In the genomic region with DNA sequence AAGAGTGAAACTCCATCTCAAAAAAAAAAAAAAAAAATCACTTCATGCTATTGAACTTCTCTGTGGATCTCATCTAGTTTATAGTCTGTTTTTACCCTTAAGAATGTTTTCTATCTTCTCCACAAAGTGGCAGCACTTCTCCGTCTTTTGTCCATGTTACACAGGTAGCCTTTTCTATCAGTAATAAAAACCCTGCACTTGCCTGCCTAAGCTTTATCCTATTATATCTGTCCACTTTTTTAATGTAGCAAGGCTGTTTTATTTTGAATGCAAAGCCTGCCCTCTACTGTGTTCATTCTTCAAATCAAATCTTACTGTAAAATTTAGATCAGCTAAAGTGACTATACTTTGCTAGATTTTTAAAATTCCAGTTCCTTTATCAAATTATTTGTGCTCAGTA, we compare ENCODE assay signal across 15 cellular contexts.
DNase-seq lines count a peak whose midpoint lies in the region; ATAC-seq, FAIRE-seq and TF ChIP-seq lines count a peak whose summit lies in the region.
"Had no signal": no experiment of that assay in that cellular context is flagged by ENCODE, and none has a peak within 500 bp of the region (broad histone marks: within the 10 kb centered on the region; RNA-seq: fewer than 3 reads in every experiment).

No MANE protein-coding gene starts in this region.

- TF ChIP-seq CTCF in D721Med (IDR thresholded peaks at IDR 0.05; ENCODE audit: insufficient read depth, missing control alignments) (peak; percentile 29), NB4 (IDR thresholded peaks at IDR 0.05; ENCODE audit: low read depth, low read length) (no peak), right lobe of liver (IDR thresholded peaks at IDR 0.05) (peak in 3 of 4 donors; percentile 10 to 37 (median 22))

- peak; percentile 51 to 80 (median 66) for ATAC-seq in right lobe of liver
- no peak for ATAC-seq in HG03025 (IDR thresholded peaks at IDR 0.05; ENCODE audit: low FRiP score, unreplicated experiment)
- ATAC-seq: left cardiac atrium had no signal

- TF ChIP-seq POLR2A in NB4 (IDR thresholded peaks at IDR 0.05; ENCODE audit: extremely low read depth, insufficient read length) (no peak), right lobe of liver (IDR thresholded peaks at IDR 0.05) (no peak)

- in situ Hi-C loops in T47D (cut with HindIII; ENCODE audit: low pct_unique_long_range_greater_than_20kb, low sequenced_read_pairs) (no loop called here), HAP-1 (cut with MboI; ENCODE audit: low sequenced_read_pairs) (no loop called here)

- H3K4me3 ChIP-seq in NB4 (ENCODE audit: low read depth, low read length) (no peak overlapping the region), right lobe of liver (no peak overlapping the region), HAP-1 (no peak overlapping the region)

- no peaks in the 10 kb centered on the region for H3K36me3 ChIP-seq in right lobe of liver
- H3K36me3 ChIP-seq in HAP-1 (replicated peaks), result no peaks in the 10 kb centered on the region

- H3K9me3 ChIP-seq in right lobe of liver, result no peaks in the 10 kb centered on the region
- no peaks in the 10 kb centered on the region for H3K9me3 ChIP-seq in HAP-1

- WGBS in right lobe of liver (ENCODE audit: insufficient coverage, low coverage, low lambda C conversion rate, missing lambda C conversion rate), result 5% methylated on average over 1 of the region's 1 CpG

- intact Hi-C loops in right lobe of liver (cut with DNase I), result no loop called here

- no peak for FAIRE-seq in D721Med (lab: Jason Lieb, UNC)

- H3K27me3 ChIP-seq in right lobe of liver, result no peaks in the 10 kb centered on the region
- H3K27me3 ChIP-seq in HAP-1 (ENCODE audit: low read depth), result no peaks in the 10 kb centered on the region

- DNase-seq in D721Med (ENCODE audit: insufficient read length, low spot score), result no peak
- DNase-seq in NB4 (ENCODE audit: low read depth), result peak; percentile 11
- DNase-seq in T47D (ENCODE audit: low read depth in 1 of 2, low spot score in 1 of 2), result peak; percentile 5 to 70
- DNase-seq in right lobe of liver, result no peak
- no peak for DNase-seq in GM19240 (ENCODE audit: insufficient read length, low spot score)
- no peak for DNase-seq in HAP-1 (ENCODE audit: low spot score in 2 of 2)
- no peak for DNase-seq in HCEC 1CT
- DNase-seq: activated B cell treated with CpG ODN at 0.5 μM for 24 hours; CD4-positive, alpha-beta memory T cell; effector CD8-positive, alpha-beta T cell; Karpas-422; left cardiac atrium; SHP77 treated with DMSO at 0.1 percent for 48 hours; stimulated activated CD4-positive, alpha-beta T cell treated with anti-CD3 and anti-CD28 coated beads, Interleukin-12 subunit alpha, Interleukin-12 subunit beta, amount 100 ng/mL, for 4 hours had no signal

- H3K4me1 ChIP-seq in right lobe of liver, result peaks cover 0 to 6% (median 0%) of the 10 kb centered on the region in 4 donors
- H3K4me1 ChIP-seq in HAP-1, result no peaks in the 10 kb centered on the region

- no peak overlapping the region for H3K27ac ChIP-seq in right lobe of liver

Comparison
In these comparisons a context has a peak if more than half of its experiments do, and no peak if none do; other contexts are left out.
1. DNase-seq: peak in NB4 (single experiment) and T47D (2 of 2); none in D721Med (single experiment), right lobe of liver (0 of 3), GM19240 (single experiment), HAP-1 (0 of 2) and HCEC 1CT (single experiment).